19 cellular contexts compared by ENCODE assay signal in the genomic region with DNA sequence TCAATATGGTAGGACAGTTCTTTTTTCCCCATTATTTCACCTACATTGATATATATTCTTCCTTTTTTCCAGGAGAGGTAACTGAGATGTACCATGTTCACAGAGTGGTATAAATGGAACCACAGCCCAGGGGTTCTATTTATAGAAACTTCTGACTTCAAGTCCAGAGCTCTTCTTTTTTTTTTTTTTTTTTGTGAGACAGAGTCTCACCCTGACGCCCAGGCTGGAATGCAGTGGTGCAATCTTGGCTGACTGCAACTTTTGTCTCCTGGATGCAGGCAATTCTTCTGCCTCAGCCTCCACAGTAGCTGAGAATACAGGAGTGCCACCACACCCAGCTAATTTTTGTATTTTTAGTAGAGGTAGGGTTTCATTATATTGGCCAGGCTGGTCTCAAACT.
DNase-seq lines count a peak whose midpoint lies in the region; ATAC-seq, FAIRE-seq and TF ChIP-seq lines count a peak whose summit lies in the region.
"Had no signal": no experiment of that assay in that cellular context is flagged by ENCODE, and none has a peak within 500 bp of the region (broad histone marks: within the 10 kb centered on the region; RNA-seq: fewer than 3 reads in every experiment).

No MANE protein-coding gene starts in this region.

- H3K9me3 Mint-ChIP-seq in astrocyte (ENCODE audit: unreplicated experiment), result no peaks in the 10 kb centered on the region
- H3K9me3 Mint-ChIP-seq in naive thymus-derived CD8-positive, alpha-beta T cell, result no peaks in the 10 kb centered on the region
- H3K9me3 Mint-ChIP-seq: CD4-positive, alpha-beta T cell had no signal

- DNase-seq in A172 (ENCODE audit: low spot score), result peak; percentile 11
- DNase-seq in HCEC 1CT, result peak; percentile 54
- DNase-seq in astrocyte (ENCODE audit: low read depth), result peak; percentile 62
- peak; percentile 63 for DNase-seq in fibroblast of the aortic adventitia (ENCODE audit: low read depth)
- DNase-seq in sigmoid colon, result no peak
- DNase-seq in OCI-M2 (lab: John Stamatoyannopoulos, UW; ENCODE audit: unreplicated experiment), result no peak
- DNase-seq in naive thymus-derived CD8-positive, alpha-beta T cell, result no peak
- no peak for DNase-seq in activated CD4-positive, CD25-positive, alpha-beta regulatory T cell treated with anti-CD3 and anti-CD28 coated beads, Interleukin-2, amount 50 U/mL, for 72 hours
- DNase-seq: activated CD4-positive, alpha-beta T cell treated with anti-CD3 and anti-CD28 coated beads, Interleukin-2, amount 50 U/mL, for 1 hour; activated gamma-delta T cell; amniotic stem cell; CD4-positive, alpha-beta T cell; midbrain; NCI-H1930; psoas muscle had no signal

- 76 to 87% methylated on average over 1 of the region's 1 CpG for WGBS in sigmoid colon, 2 donors

- no peak for FAIRE-seq in astrocyte (lab: Jason Lieb, UNC)
- FAIRE-seq: colon, frontal cortex had no signal

- no peaks in the 10 kb centered on the region for H3K27me3 ChIP-seq in astrocyte (ENCODE audit: insufficient read depth, low read length)
- H3K27me3 ChIP-seq in sigmoid colon, result no peaks in the 10 kb centered on the region
- H3K27me3 ChIP-seq: neural progenitor cell, vagina had no signal

- no peak overlapping the region for H3K9ac ChIP-seq in astrocyte (ENCODE audit: low read length)
- H3K9ac ChIP-seq: neural progenitor cell had no signal

- H2AFZ ChIP-seq in astrocyte (ENCODE audit: low read depth, low read length), result no peak overlapping the region
- H2AFZ ChIP-seq: neural progenitor cell had no signal

- H3K36me3 Mint-ChIP-seq in astrocyte (ENCODE audit: low read depth, unreplicated experiment), result peaks cover 4% of the 10 kb centered on the region
- H3K36me3 Mint-ChIP-seq in naive thymus-derived CD8-positive, alpha-beta T cell, result no peaks in the 10 kb centered on the region
- H3K36me3 Mint-ChIP-seq: neural progenitor cell had no signal

- H4K20me1 ChIP-seq in astrocyte (ENCODE audit: insufficient read depth, low read length), result no peaks in the 10 kb centered on the region

- H3K4me1 Mint-ChIP-seq in astrocyte (ENCODE audit: low read depth, unreplicated experiment), result peaks cover 42% of the 10 kb centered on the region
- H3K4me1 Mint-ChIP-seq in naive thymus-derived CD8-positive, alpha-beta T cell, result no peaks in the 10 kb centered on the region

- intact Hi-C loops in sigmoid colon (cut with DNase I), result loop anchor here (5.0 kb wide), 1 partner anchor 38 kb away; no protein-coding TSS in a partner anchor

- H3K36me3 ChIP-seq in astrocyte (ENCODE audit: insufficient read depth, low read length) (no peaks in the 10 kb centered on the region), sigmoid colon (no peaks in the 10 kb centered on the region)
- H3K36me3 ChIP-seq: neural progenitor cell, vagina had no signal

- TF ChIP-seq EP300 in sigmoid colon (IDR thresholded peaks at IDR 0.05), result no peak

- H3K27me3 Mint-ChIP-seq in astrocyte (ENCODE audit: low read depth, unreplicated experiment), result no peaks in the 10 kb centered on the region
- no peaks in the 10 kb centered on the region for H3K27me3 Mint-ChIP-seq in naive thymus-derived CD8-positive, alpha-beta T cell
- H3K27me3 Mint-ChIP-seq: CD4-positive, alpha-beta T cell had no signal

- ATAC-seq in naive thymus-derived CD8-positive, alpha-beta T cell, result no peak

- no peaks in the 10 kb centered on the region for H3K79me2 ChIP-seq in astrocyte (ENCODE audit: insufficient read depth, low read length)

- H3K4me3 Mint-ChIP-seq in astrocyte (ENCODE audit: unreplicated experiment), result no peak overlapping the region
- H3K4me3 Mint-ChIP-seq in naive thymus-derived CD8-positive, alpha-beta T cell, result no peak overlapping the region
- H3K4me3 Mint-ChIP-seq: CD4-positive, alpha-beta T cell; neural progenitor cell had no signal

- POLR2A ChIA-PET in naive thymus-derived CD8-positive, alpha-beta T cell (lab: Charles Lee), result no interaction called here

- H3K4me3 ChIP-seq in astrocyte (ENCODE audit: insufficient read depth, low read depth, low read length), result no peak overlapping the region
- H3K4me3 ChIP-seq in fibroblast of the aortic adventitia (ENCODE audit: low read depth, low read length), result no peak overlapping the region
- H3K4me3 ChIP-seq in sigmoid colon, result no peak overlapping the region
- H3K4me3 ChIP-seq: neural progenitor cell, psoas muscle, vagina had no signal

- TF ChIP-seq POLR2A in sigmoid colon (IDR thresholded peaks at IDR 0.05), result no peak

- no peak overlapping the region for H3K4me2 ChIP-seq in astrocyte (ENCODE audit: low read length)
- H3K4me2 ChIP-seq: neural progenitor cell had no signal

- peaks cover 26% of the 10 kb centered on the region for H3K4me1 ChIP-seq in astrocyte (ENCODE audit: insufficient read depth, low read length)
- peaks cover 0 to 35% (median 24%) of the 10 kb centered on the region in 4 donors for H3K4me1 ChIP-seq in sigmoid colon
- H3K4me1 ChIP-seq: psoas muscle had no signal

- no peaks in the 10 kb centered on the region for H3K9me3 ChIP-seq in astrocyte (ENCODE audit: insufficient read depth, low read depth, low read length)
- no peaks in the 10 kb centered on the region for H3K9me3 ChIP-seq in sigmoid colon
- H3K9me3 ChIP-seq: vagina had no signal

- TF ChIP-seq CTCF in astrocyte (IDR thresholded peaks at IDR 0.05; ENCODE audit: insufficient read depth, low read depth, low read length) (no peak), fibroblast of the aortic adventitia (IDR thresholded peaks at IDR 0.05; ENCODE audit: insufficient read depth, low read length) (no peak), sigmoid colon (IDR thresholded peaks at IDR 0.05) (no peak)

- no peak overlapping the region for H3K27ac Mint-ChIP-seq in astrocyte (ENCODE audit: unreplicated experiment)
- H3K27ac Mint-ChIP-seq in naive thymus-derived CD8-positive, alpha-beta T cell, result peak overlapping the region in 1 of 10 donors; percentile 29
- H3K27ac Mint-ChIP-seq: CD4-positive, alpha-beta T cell; neural progenitor cell had no signal

- H3K27ac ChIP-seq in astrocyte (ENCODE audit: low read depth, low read length), result no peak overlapping the region
- H3K27ac ChIP-seq in sigmoid colon, result no peak overlapping the region
- H3K27ac ChIP-seq: neural progenitor cell, psoas muscle, vagina had no signal

Comparison
In these comparisons a context has a peak if more than half of its experiments do, and no peak if none do; other contexts are left out.
1. DNase-seq: peak in A172 (single experiment), HCEC 1CT (single experiment), astrocyte (single experiment) and fibroblast of the aortic adventitia (single experiment); none in sigmoid colon (single experiment), OCI-M2 (single experiment), naive thymus-derived CD8-positive, alpha-beta T cell (0 of 10) and activated CD4-positive, CD25-positive, alpha-beta regulatory T cell treated with anti-CD3 and anti-CD28 coated beads, Interleukin-2, amount 50 U/mL, for 72 hours (single experiment).